In genomic region chr6:36820700-36821580, GRCh38 we compare ENCODE assay signal across 12 cellular contexts. TPM values are rescaled to one million over a fixed set of nuclear protein-coding genes. Genes with fewer than 3 reads are reported as not detected.
A peak's percentile ranks its signal among the peaks of the same experiment; 100 is the strongest.
DNase-seq lines count a peak whose midpoint lies in the region; ATAC-seq and TF ChIP-seq lines count a peak whose summit lies in the region.
"Had no signal": no experiment of that assay in that cellular context is flagged by ENCODE, and none has a peak within 500 bp of the region (broad histone marks: within the 10 kb centered on the region; RNA-seq: fewer than 3 reads in every experiment).

No MANE protein-coding gene starts in this region.

- H3K79me1 ChIP-seq in H9 (ENCODE audit: insufficient read depth, low read depth, low read length, poor library complexity, severe bottlenecking) = no peaks in the 10 kb centered on the region

- no peak overlapping the region for H2BK12ac ChIP-seq in H9 (ENCODE audit: insufficient read length, low read depth, low read length)

- no TSS peak for BruUV-seq in PC-3 (replicated peaks; lab: Mats Ljungman, UMichigan)

- no peaks in the 10 kb centered on the region for H3K27me3 Mint-ChIP-seq in endodermal cell (ENCODE audit: insufficient read depth)
- peaks cover 20% of the 10 kb centered on the region for H3K27me3 Mint-ChIP-seq in H9 (ENCODE audit: low read depth)

- H3K27ac Mint-ChIP-seq in endodermal cell = no peak overlapping the region
- peak overlapping the region in 1 of 3 experiments; percentile 29; a peak in 2 of 7 replicates for H3K27ac Mint-ChIP-seq in H9

- H2BK120ac ChIP-seq in H9 (ENCODE audit: low read depth, low read length, poor library complexity, severe bottlenecking) = no peak overlapping the region

- H3K36me3 ChIP-seq in PC-3 (ENCODE audit: low read depth, low read length) (no peaks in the 10 kb centered on the region), endodermal cell (ENCODE audit: control insufficient read depth, insufficient read depth, low read length) (no peaks in the 10 kb centered on the region)

- no peak overlapping the region for H3K27ac ChIP-seq in PC-3 (ENCODE audit: low read length)
- H3K27ac ChIP-seq in endodermal cell (ENCODE audit: low read depth, low read length) = no peak overlapping the region
- H3K27ac ChIP-seq in H9 (ENCODE audit: insufficient read length, low read depth, low read length) = no peak overlapping the region

- H3K4me1 Mint-ChIP-seq in endodermal cell = peaks cover 11% of the 10 kb centered on the region
- H3K4me1 Mint-ChIP-seq in H9 = peaks cover 22 to 35% of the 10 kb centered on the region in 2 experiments

- no peak overlapping the region for H3K23ac ChIP-seq in H9 (ENCODE audit: insufficient read length, low read depth, low read length)

- H2BK15ac ChIP-seq in H9 (ENCODE audit: low read depth, low read length) = no peak overlapping the region

- intact Hi-C loops in PC-3 (cut with micrococcal nuclease) = no loop called here

- H3K4me3 ChIP-seq in PC-3 (ENCODE audit: low read length) (no peak overlapping the region), endodermal cell (ENCODE audit: low read length) (no peak overlapping the region)
- H3K4me3 ChIP-seq: dorsolateral prefrontal cortex had no signal

- 68 to 72% methylated on average over 5 to 12 of the region's 12 CpGs for WGBS in endodermal cell (ENCODE audit: insufficient coverage in 1 of 2, insufficient read length in 1 of 2), 2 experiments
- WGBS in H9 (ENCODE audit: extremely low coverage, insufficient read length, low lambda C conversion rate) = no CpG with 5 or more reads among the region's 12 CpGs

- H3K4ac ChIP-seq in H9 (ENCODE audit: low read depth, low read length) = no peak overlapping the region

- H4K8ac ChIP-seq in H9 (replicated peaks; ENCODE audit: insufficient read length, low read depth, low read length) = no peak overlapping the region

- H3K9me3 ChIP-seq in PC-3 (ENCODE audit: low read length) (no peaks in the 10 kb centered on the region), endodermal cell (ENCODE audit: control insufficient read depth, low read length) (no peaks in the 10 kb centered on the region), H9 (ENCODE audit: control insufficient read depth, low read depth, low read length) (no peaks in the 10 kb centered on the region)

- H3K9me3 Mint-ChIP-seq in endodermal cell (peaks cover 11% of the 10 kb centered on the region), H9 (no peaks in the 10 kb centered on the region)

- ATAC-seq in PC-3 (no peak), GM21381 (IDR thresholded peaks at IDR 0.05; ENCODE audit: unreplicated experiment) (no peak), GM21515 (IDR thresholded peaks at IDR 0.05; ENCODE audit: unreplicated experiment) (no peak)

- H4K20me1 ChIP-seq in PC-3 (ENCODE audit: low read length) (no peaks in the 10 kb centered on the region), H9 (ENCODE audit: control insufficient read depth, insufficient read depth, insufficient read length) (no peaks in the 10 kb centered on the region)

- no peak overlapping the region for H4K91ac ChIP-seq in H9 (ENCODE audit: insufficient read length, low read depth, low read length)

- no peak overlapping the region for H2BK20ac ChIP-seq in H9 (ENCODE audit: low read depth, low read length, poor library complexity, severe bottlenecking)

- H3K27me3 ChIP-seq in PC-3 (ENCODE audit: low read length) (no peaks in the 10 kb centered on the region), endodermal cell (ENCODE audit: control insufficient read depth, insufficient read depth, low read length, poor library complexity, severe bottlenecking) (no peaks in the 10 kb centered on the region), H9 (ENCODE audit: insufficient read depth, low read length) (no peaks in the 10 kb centered on the region)
- H3K27me3 ChIP-seq: dorsolateral prefrontal cortex had no signal

- H3K4me3 Mint-ChIP-seq in endodermal cell = no peak overlapping the region
- no peak overlapping the region for H3K4me3 Mint-ChIP-seq in H9

- H3K18ac ChIP-seq in H9 (ENCODE audit: insufficient read length, low read depth, low read length) = no peak overlapping the region

- CTCF ChIA-PET in PC-3 (lab: Charles Lee) = no interaction called here

- H2AFZ ChIP-seq in PC-3 (ENCODE audit: low read length) (0 out of 2 replicates have a peak overlapping the region, but pooled peaks have one; percentile 4), H9 (ENCODE audit: low read length) (no peak overlapping the region)

- H3F3A ChIP-seq in PC-3 (ENCODE audit: low read length, unreplicated experiment) = no peaks in the 10 kb centered on the region

- no peaks in the 10 kb centered on the region for H3K23me2 ChIP-seq in H9 (ENCODE audit: insufficient read length, low read depth, low read length, poor library complexity, severe bottlenecking)

- no peak overlapping the region for H2AK5ac ChIP-seq in H9 (ENCODE audit: insufficient read length, low read length)

- H3K36me3 Mint-ChIP-seq in endodermal cell (ENCODE audit: low read depth) (no peaks in the 10 kb centered on the region), H9 (ENCODE audit: insufficient read depth in 1 of 3, low read depth in 3 of 3) (no peaks in the 10 kb centered on the region; a peak in 1 of 7 replicates)

- POLR2A ChIA-PET in PC-3 (lab: Charles Lee; ENCODE audit: unreplicated experiment) = no interaction called here

- no peak overlapping the region for H3K56ac ChIP-seq in H9 (ENCODE audit: insufficient read length, low read depth, low read length)

- DNase-seq in GM04503 (ENCODE audit: low read depth) (peak; percentile 17), PC-3 (no peak), endodermal cell (peak; percentile 68), myocyte (ENCODE audit: low read depth) (peak; percentile 72), H9 (no peak)
- no peak for DNase-seq in stimulated activated CD4-positive, alpha-beta T cell treated with anti-CD3 and anti-CD28 coated beads, Interleukin-12 subunit alpha, Interleukin-12 subunit beta, amount 100 ng/mL, for 4 hours
- DNase-seq: left cardiac atrium, NCI-H524, retina had no signal

- no peak overlapping the region for H3T11ph ChIP-seq in H9 (ENCODE audit: low read length)

- 0 out of 2 replicates have a peak, but pooled peaks cover 3% of the 10 kb centered on the region for H3K4me1 ChIP-seq in PC-3 (ENCODE audit: insufficient read depth, low read length)
- H3K4me1 ChIP-seq in endodermal cell (ENCODE audit: control insufficient read depth, insufficient read depth, low read length) = no peaks in the 10 kb centered on the region
- H3K4me1 ChIP-seq in H9 (ENCODE audit: insufficient read depth, low read length) = peaks cover 3% of the 10 kb centered on the region; the same call in 1 of the 2 replicates

- no peaks in the 10 kb centered on the region for H3K79me2 ChIP-seq in PC-3 (ENCODE audit: low read length)
- H3K79me2 ChIP-seq in H9 (ENCODE audit: insufficient read depth, low read length) = no peaks in the 10 kb centered on the region

- no peak overlapping the region for H3K9ac ChIP-seq in PC-3 (ENCODE audit: low read length)
- no peak overlapping the region for H3K9ac ChIP-seq in endodermal cell (ENCODE audit: extremely low read depth, low read length, poor library complexity, severe bottlenecking)
- H3K9ac ChIP-seq in H9 (ENCODE audit: extremely low read depth, insufficient read length, low read length) = no peak overlapping the region

- TF ChIP-seq CTCF in PC-3 (conservative IDR thresholded peaks at IDR 0.05; ENCODE audit: low read depth, low read length) (no peak), endodermal cell (conservative IDR thresholded peaks at IDR 0.05) (no peak), H9 (conservative IDR thresholded peaks at IDR 0.05) (no peak)

- H3K14ac ChIP-seq in H9 (ENCODE audit: insufficient read depth, low read length) = no peak overlapping the region

- H2BK5ac ChIP-seq in H9 (ENCODE audit: insufficient read length, low read length) = no peak overlapping the region

- H3K4me2 ChIP-seq in PC-3 (ENCODE audit: low read length) (no peak overlapping the region), H9 (ENCODE audit: insufficient read depth, insufficient read length, low read length) (no peak overlapping the region)

- H3K9me2 ChIP-seq in PC-3 (replicated peaks; ENCODE audit: low read length) = no peaks in the 10 kb centered on the region

- H4K5ac ChIP-seq in H9 (ENCODE audit: insufficient read length, low read depth, low read length) = no peak overlapping the region

RNA-seq across cellular contexts. Expression of gene CPNE5, which starts 18.3 kb away (rescaled TPM):
- total RNA-seq in PC-3 (2014; rRNA removed) (0.29 TPM in 1 of 2 replicates, not detected in the other), endodermal cell (under 1 TPM; 0.26 to 0.42 TPM), myocyte (0.13 and 1.2 TPM in 2 replicates), H9 (2021) (0.29 and 0.52 TPM in 2 replicates)
- polyA plus RNA-seq in endodermal cell (2013, experiment 1 of 2) = 1.4 TPM
- polyA plus RNA-seq in endodermal cell (2013, experiment 2 of 2) = 1.6 TPM
- polyA plus RNA-seq in myocyte (2012) = 0.15 TPM

RNA-seq across cellular contexts. Expression of gene PPIL1, which starts 53.7 kb away (rescaled TPM):
- total RNA-seq in PC-3 (2014; rRNA removed) (37.3 and 39.9 TPM in 2 replicates), endodermal cell (10 to 100 TPM; 36.7 to 53.3 TPM), myocyte (28.4 and 31.3 TPM in 2 replicates), H9 (2021) (87.8 and 88.3 TPM in 2 replicates)
- 68.5 TPM for polyA plus RNA-seq in endodermal cell (2013, experiment 1 of 2)
- polyA plus RNA-seq in endodermal cell (2013, experiment 2 of 2) = 66.8 TPM
- 22.5 TPM for polyA plus RNA-seq in myocyte (2012)

Comparison
In these comparisons a context has a peak if more than half of its experiments do, and no peak if none do; other contexts are left out.
1. DNase-seq: peak in GM04503 (single experiment), endodermal cell (single experiment) and myocyte (single experiment); none in PC-3 (single experiment), H9 (single experiment) and stimulated activated CD4-positive, alpha-beta T cell treated with anti-CD3 and anti-CD28 coated beads, Interleukin-12 subunit alpha, Interleukin-12 subunit beta, amount 100 ng/mL, for 4 hours (single experiment).